In the genomic region with DNA sequence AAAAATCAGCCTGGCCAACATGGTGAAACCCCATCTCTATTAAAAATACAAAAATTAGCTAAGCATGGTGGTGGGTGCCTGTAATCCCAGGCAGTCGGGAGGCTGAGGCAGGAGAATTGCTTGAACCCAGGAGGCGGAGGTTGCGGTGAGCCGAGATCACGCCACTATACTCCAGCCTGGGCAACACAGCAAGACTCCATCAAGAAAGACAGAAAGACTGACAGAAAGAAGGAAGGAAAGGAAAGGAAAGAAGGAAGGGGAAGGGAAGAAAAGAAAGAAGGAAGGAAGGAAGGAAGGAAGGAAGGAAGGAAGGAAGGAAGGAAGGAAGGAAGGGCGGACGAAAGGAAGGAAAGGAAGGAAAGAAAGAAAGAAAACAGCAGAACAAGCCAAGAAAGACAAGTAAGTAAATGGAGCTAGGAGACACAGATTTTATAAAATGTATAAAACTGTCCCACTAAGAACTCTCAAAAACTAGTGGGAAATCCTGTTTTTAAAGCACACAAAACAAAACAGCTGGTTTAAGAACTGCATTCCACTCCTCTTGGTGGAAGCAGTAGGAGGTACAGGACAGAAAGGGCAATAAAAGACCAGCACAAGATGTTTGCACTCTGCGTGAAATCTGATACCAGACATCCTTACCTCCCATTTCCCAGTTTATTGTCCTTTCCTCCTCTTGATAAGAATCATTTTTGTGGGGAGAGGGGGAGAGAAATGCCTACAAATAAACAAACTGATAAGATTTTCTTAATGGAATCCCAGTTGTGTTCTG, we compare ENCODE assay signal across 12 cellular contexts. TPM values are rescaled to one million over a fixed set of nuclear protein-coding genes. Genes with fewer than 3 reads are reported as not detected.
DNase-seq lines count a peak whose midpoint lies in the region; ATAC-seq, FAIRE-seq and TF ChIP-seq lines count a peak whose summit lies in the region.
"Had no signal": no experiment of that assay in that cellular context is flagged by ENCODE, and none has a peak within 500 bp of the region (broad histone marks: within the 10 kb centered on the region; RNA-seq: fewer than 3 reads in every experiment).

No MANE protein-coding gene starts in this region.

- H4K12ac ChIP-seq in trophoblast cell (ENCODE audit: low read depth, low read length) = no peak overlapping the region

- intact Hi-C loops in psoas muscle (cut with DNase I) = no loop called here

- H3K9ac ChIP-seq in GM23248 (no peak overlapping the region), trophoblast cell (ENCODE audit: low read length) (no peak overlapping the region)

- no peak overlapping the region for H2BK12ac ChIP-seq in trophoblast cell (ENCODE audit: low read length)

- no peak overlapping the region for H2BK120ac ChIP-seq in trophoblast cell (ENCODE audit: insufficient read depth, low read length, poor library complexity)

- in situ Hi-C loops in GM23248 (cut with MboI) = no loop called here

- TF ChIP-seq CTCF in psoas muscle (IDR thresholded peaks at IDR 0.05) = no peak

- no peak overlapping the region for H2BK5ac ChIP-seq in trophoblast cell (ENCODE audit: low read depth, low read length, poor library complexity)

- H3F3A ChIP-seq in GM23248 (ENCODE audit: insufficient read depth) = peaks cover 59% of the 10 kb centered on the region

- H2AFZ ChIP-seq in GM23248 (no peak overlapping the region), trophoblast cell (ENCODE audit: insufficient read depth, low read length, poor library complexity) (no peak overlapping the region)

- ATAC-seq in psoas muscle = no peak
- no peak for ATAC-seq in HG02852 (IDR thresholded peaks at IDR 0.05; ENCODE audit: unreplicated experiment)
- ATAC-seq: gastrocnemius medialis; naive thymus-derived CD4-positive, alpha-beta T cell had no signal

- no peak overlapping the region for H4K8ac ChIP-seq in trophoblast cell (ENCODE audit: low read depth, low read length)

- no peaks in the 10 kb centered on the region for H3K9me2 ChIP-seq in GM23248 (ENCODE audit: insufficient read depth)

- peaks cover 5% of the 10 kb centered on the region; the same call in 1 of the 2 replicates for H4K20me1 ChIP-seq in GM23248 (ENCODE audit: insufficient read depth)

- H3K27ac ChIP-seq in GM23248 = peak overlapping the region; percentile 41
- no peak overlapping the region for H3K27ac ChIP-seq in trophoblast cell (ENCODE audit: low read depth, low read length)
- H3K27ac ChIP-seq in psoas muscle = no peak overlapping the region
- H3K27ac ChIP-seq: gastrocnemius medialis had no signal

- WGBS in GM23248 (ENCODE audit: low coverage in 1 of 2, low lambda C conversion rate in 2 of 2, missing lambda C conversion rate in 2 of 2), 2 experiments = 86 to 89% methylated on average over 8 of the region's 8 CpGs
- WGBS in trophoblast cell (ENCODE audit: extremely low coverage, insufficient coverage, insufficient read length) = no CpG with 5 or more reads among the region's 8 CpGs
- 84 to 87% (median 85%) methylated on average over 8 of the region's 8 CpGs for WGBS in psoas muscle, 3 donors

- DNase-seq in GM23248 = peak; percentile 40
- peak; percentile 42 for DNase-seq in NCI-H510A treated with DMSO at 0.1 percent for 48 hours (lab: John Stamatoyannopoulos, UW)
- peak; percentile 46 to 65 for DNase-seq in trophoblast cell
- DNase-seq in psoas muscle = no peak
- DNase-seq in NCI-H1930 (lab: John Stamatoyannopoulos, UW) = no peak
- DNase-seq in stimulated activated CD4-positive, alpha-beta T cell treated with anti-CD3 and anti-CD28 coated beads, Interleukin-4, amount 100 ng/mL, for 4 hours = no peak
- DNase-seq: activated naive CD4-positive, alpha-beta T cell treated with anti-CD3 and anti-CD28 coated beads for 36 hours; gastrocnemius medialis; naive thymus-derived CD4-positive, alpha-beta T cell; NCI-H774 had no signal

- peaks cover 1% of the 10 kb centered on the region for H3K79me1 ChIP-seq in trophoblast cell (ENCODE audit: low read length)

- no peak overlapping the region for H2AK5ac ChIP-seq in trophoblast cell (ENCODE audit: low read length)

- H3K27me3 ChIP-seq in GM23248 (replicated peaks; ENCODE audit: insufficient read depth) (no peaks in the 10 kb centered on the region), trophoblast cell (ENCODE audit: insufficient read depth, low read length) (no peaks in the 10 kb centered on the region), psoas muscle (ENCODE audit: insufficient read depth in 3 of 3, low read length in 2 of 3) (no peaks in the 10 kb centered on the region)
- H3K27me3 ChIP-seq: gastrocnemius medialis had no signal

- FAIRE-seq in endometrium (lab: Jason Lieb, UNC) = peak; percentile 96

- H3K18ac ChIP-seq in trophoblast cell (ENCODE audit: low read length) = no peak overlapping the region

- no peak overlapping the region for H3K14ac ChIP-seq in trophoblast cell (ENCODE audit: low read length)

- peak overlapping the region; percentile 31 for H3K4me2 ChIP-seq in GM23248 (ENCODE audit: unreplicated experiment)
- H3K4me2 ChIP-seq in trophoblast cell (ENCODE audit: low read length) = no peak overlapping the region

- peaks cover 61% of the 10 kb centered on the region for H3K4me1 ChIP-seq in GM23248 (ENCODE audit: insufficient read depth)
- H3K4me1 ChIP-seq in trophoblast cell (ENCODE audit: control insufficient read depth in 1 of 2, insufficient read depth in 2 of 2, low read length in 2 of 2) = peaks cover 8 to 14% of the 10 kb centered on the region in 2 experiments
- H3K4me1 ChIP-seq in psoas muscle = peaks cover 21% of the 10 kb centered on the region

- no peak overlapping the region for H4K91ac ChIP-seq in trophoblast cell (ENCODE audit: low read depth, low read length)

- H3K36me3 ChIP-seq in GM23248 (ENCODE audit: low read depth) (no peaks in the 10 kb centered on the region), trophoblast cell (ENCODE audit: control insufficient read depth in 1 of 2, insufficient read depth in 2 of 2, low read length in 2 of 2) (no peaks in the 10 kb centered on the region), psoas muscle (ENCODE audit: insufficient read depth in 1 of 2, low read depth in 1 of 2) (no peaks in the 10 kb centered on the region)
- H3K36me3 ChIP-seq: gastrocnemius medialis had no signal

- no peak overlapping the region for H3K4ac ChIP-seq in trophoblast cell (ENCODE audit: low read depth, low read length)

- no peak overlapping the region for H3K23ac ChIP-seq in trophoblast cell (ENCODE audit: low read length)

- no peaks in the 10 kb centered on the region for H3K9me3 ChIP-seq in GM23248 (ENCODE audit: low read depth)
- H3K9me3 ChIP-seq in trophoblast cell (ENCODE audit: insufficient read depth, low read depth, low read length) = no peaks in the 10 kb centered on the region
- no peaks in the 10 kb centered on the region for H3K9me3 ChIP-seq in psoas muscle
- H3K9me3 ChIP-seq: gastrocnemius medialis had no signal

- H3K79me2 ChIP-seq in GM23248 (ENCODE audit: insufficient read depth) (peaks cover 99% of the 10 kb centered on the region), trophoblast cell (ENCODE audit: control insufficient read depth, insufficient read depth, low read length, poor library complexity) (peaks cover 4% of the 10 kb centered on the region)

- H3K4me3 ChIP-seq in GM23248 (peak overlapping the region; percentile 1; the same call in 1 of the 2 replicates), trophoblast cell (ENCODE audit: low read depth, low read length) (no peak overlapping the region), psoas muscle (no peak overlapping the region)
- H3K4me3 ChIP-seq: gastrocnemius medialis had no signal

RNA-seq across cellular contexts. Expression of a gene that starts 46.7 kb away (rescaled TPM):
- 43.2 and 49.1 TPM in 2 replicates for total RNA-seq in GM23248 (2014; rRNA removed; shearing (Covaris generic))
- polyA plus RNA-seq in GM23248 (2016; fragmentation: Nextera tagmentation; extraction: Ambion mirVana) (42.2 and 47.0 TPM in 2 replicates), psoas muscle (10 to 100 TPM in 1 of 3 donors, 1 to 10 TPM in 2; 1.8 to 10.9 (median 3.1) TPM)
- 79.9 and 84.9 TPM in 2 replicates for polyA plus RNA-seq in trophoblast cell (2013)
- 10 to 100 TPM in 3 of 4 donors, 1 to 10 TPM in 1; 5.8 to 10.2 (median 10.0) TPM for total RNA-seq in psoas muscle

Comparison
In these comparisons a context has a peak if more than half of its experiments do, and no peak if none do; other contexts are left out.
1. DNase-seq: peak in GM23248 (single experiment), NCI-H510A treated with DMSO at 0.1 percent for 48 hours (single experiment) and trophoblast cell (2 of 2); none in psoas muscle (0 of 2), NCI-H1930 (0 of 2) and stimulated activated CD4-positive, alpha-beta T cell treated with anti-CD3 and anti-CD28 coated beads, Interleukin-4, amount 100 ng/mL, for 4 hours (0 of 2).